Comparison of ENCODE assay signal across 29 cellular contexts in the genomic region with DNA sequence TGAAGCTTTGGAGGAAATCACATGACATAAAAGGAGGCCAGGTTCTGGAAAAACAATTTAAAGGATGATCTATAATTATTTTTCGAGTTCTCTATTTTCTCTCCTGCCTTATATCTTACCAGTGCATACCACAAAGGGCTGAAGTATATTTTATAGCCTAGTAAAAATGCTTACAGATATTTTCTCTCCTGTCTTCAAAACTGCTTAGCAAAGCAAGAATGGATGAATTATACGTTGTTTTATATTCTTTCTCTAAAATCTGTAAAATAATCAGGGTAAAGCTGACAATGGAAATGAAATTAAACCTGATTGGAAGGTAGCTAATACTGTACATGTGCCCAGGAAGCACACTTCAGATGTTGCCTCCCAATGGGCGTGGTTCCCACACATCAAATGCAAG.
"Had no signal": no experiment of that assay in that cellular context is flagged by ENCODE, and none has a peak within 500 bp of the region (broad histone marks: within the 10 kb centered on the region; RNA-seq: fewer than 3 reads in every experiment).

No MANE protein-coding gene starts in this region.

- H3K4me3 ChIP-seq: stomach, suprapubic skin, testis, thoracic aorta, thyroid gland, tibial artery, tibial nerve, transverse colon, upper lobe of left lung, upper lobe of right lung, uterus, vagina had no signal

- H3K9me3 Mint-ChIP-seq: stimulated activated effector memory CD8-positive, alpha-beta T cell treated with anti-CD3 and anti-CD28 coated beads, Interleukin-12 subunit alpha, Interleukin-12 subunit beta, amount 100 ng/mL, for 72 hours; stimulated activated memory B cell treated with anti-CD40 and anti-IgM and Interleukin-4, amounts not matched to agents 10 μg/mL and 1 μg/mL and 100 μg/mL, for 72 hours; stimulated activated naive CD8-positive, alpha-beta T cell treated with anti-CD3 and anti-CD28 coated beads, Interleukin-15, Interleukin-2, amounts not matched to agents 100 ng/mL and 50 ng/mL, for 24 hours had no signal

- H3K27ac Mint-ChIP-seq: stimulated activated effector memory CD8-positive, alpha-beta T cell treated with anti-CD3 and anti-CD28 coated beads, Interleukin-12 subunit alpha, Interleukin-12 subunit beta, amount 100 ng/mL, for 72 hours; stimulated activated memory B cell treated with anti-CD40 and anti-IgM and Interleukin-4, amounts not matched to agents 10 μg/mL and 1 μg/mL and 100 μg/mL, for 72 hours; stimulated activated naive B cell treated with anti-CD40 and anti-IgM and Interleukin-4, amounts not matched to agents 10 μg/mL and 1 μg/mL and 100 μg/mL, for 72 hours; stimulated activated naive CD8-positive, alpha-beta T cell treated with anti-CD3 and anti-CD28 coated beads, Interleukin-15, amount 100 ng/mL, for 72 hours; stimulated activated naive CD8-positive, alpha-beta T cell treated with anti-CD3 and anti-CD28 coated beads, Interleukin-15, Interleukin-2, amounts not matched to agents 100 ng/mL and 50 ng/mL, for 24 hours; type B pancreatic cell had no signal

- H3K27me3 ChIP-seq: testis, thyroid gland, tibial artery, tibial nerve, upper lobe of left lung, upper lobe of right lung, uterus, vagina had no signal

- FAIRE-seq: urothelium cell line had no signal

- DNase-seq: stimulated activated CD4-positive, alpha-beta T cell treated with anti-CD3 and anti-CD28 coated beads, Interleukin-2, amount 100 ng/mL, for 48 hours; stimulated activated CD4-positive, alpha-beta T cell treated with anti-CD3 and anti-CD28 coated beads, Interleukin-4, amount 100 ng/mL, for 1 hour; stimulated activated CD4-positive, alpha-beta T cell treated with anti-CD3 and anti-CD28 coated beads, Interleukin-4, amount 100 ng/mL, for 24 hours; stimulated activated CD4-positive, alpha-beta T cell treated with anti-CD3 and anti-CD28 coated beads, Interleukin-4, amount 100 ng/mL, for 4 hours; stimulated activated CD8-positive, alpha-beta memory T cell treated with anti-CD3 and anti-CD28 coated beads, Interleukin-4, amount 100 ng/mL, for 48 hours; stimulated activated naive B cell treated with anti-CD40 and anti-IgM and Interleukin-4, amounts not matched to agents 10 μg/mL and 1 μg/mL and 100 μg/mL, for 72 hours; stimulated activated naive CD4-positive, alpha-beta T cell; stimulated activated naive CD4-positive, alpha-beta T cell treated with Interleukin-2 at 50 U/mL for 16 hours; stimulated activated naive CD8-positive, alpha-beta T cell treated with anti-CD3 and anti-CD28 coated beads, Interleukin-15, amount 100 ng/mL, for 72 hours; stimulated activated naive CD8-positive, alpha-beta T cell treated with anti-CD3 and anti-CD28 coated beads, Interleukin-15, Interleukin-2, amounts not matched to agents 100 U/mL and 50 U/mL, for 24 hours; stomach; substantia nigra; testis; thyroid gland; tibial artery; transverse colon; trophoblast cell; upper lobe of left lung; upper lobe of right lung; uterus had no signal

- ATAC-seq: stimulated activated effector memory CD8-positive, alpha-beta T cell treated with anti-CD3 and anti-CD28 coated beads, Interleukin-12 subunit alpha, Interleukin-12 subunit beta, amount 100 ng/mL, for 72 hours; stimulated activated memory B cell treated with anti-CD40 and anti-IgM and Interleukin-4, amounts not matched to agents 10 μg/mL and 1 μg/mL and 100 μg/mL, for 72 hours; stimulated activated naive B cell treated with anti-CD40 and anti-IgM and Interleukin-4, amounts not matched to agents 10 μg/mL and 1 μg/mL and 100 μg/mL, for 72 hours; stimulated activated naive CD8-positive, alpha-beta T cell treated with anti-CD3 and anti-CD28 coated beads, Interleukin-15, amount 100 ng/mL, for 72 hours; stimulated activated naive CD8-positive, alpha-beta T cell treated with anti-CD3 and anti-CD28 coated beads, Interleukin-15, Interleukin-2, amounts not matched to agents 100 U/mL and 50 U/mL, for 24 hours; upper lobe of right lung had no signal

- H3K4me1 Mint-ChIP-seq: stimulated activated effector memory CD8-positive, alpha-beta T cell treated with anti-CD3 and anti-CD28 coated beads, Interleukin-12 subunit alpha, Interleukin-12 subunit beta, amount 100 ng/mL, for 72 hours; stimulated activated memory B cell treated with anti-CD40 and anti-IgM and Interleukin-4, amounts not matched to agents 10 μg/mL and 1 μg/mL and 100 μg/mL, for 72 hours; stimulated activated naive B cell treated with anti-CD40 and anti-IgM and Interleukin-4, amounts not matched to agents 10 μg/mL and 1 μg/mL and 100 μg/mL, for 72 hours; stimulated activated naive CD8-positive, alpha-beta T cell treated with anti-CD3 and anti-CD28 coated beads, Interleukin-15, amount 100 ng/mL, for 72 hours had no signal

- H3K4me3 Mint-ChIP-seq: stimulated activated effector memory CD8-positive, alpha-beta T cell treated with anti-CD3 and anti-CD28 coated beads, Interleukin-12 subunit alpha, Interleukin-12 subunit beta, amount 100 ng/mL, for 72 hours; stimulated activated memory B cell treated with anti-CD40 and anti-IgM and Interleukin-4, amounts not matched to agents 10 μg/mL and 1 μg/mL and 100 μg/mL, for 72 hours; stimulated activated naive B cell treated with anti-CD40 and anti-IgM and Interleukin-4, amounts not matched to agents 10 μg/mL and 1 μg/mL and 100 μg/mL, for 72 hours; stimulated activated naive CD8-positive, alpha-beta T cell treated with anti-CD3 and anti-CD28 coated beads, Interleukin-15, amount 100 ng/mL, for 72 hours; stimulated activated naive CD8-positive, alpha-beta T cell treated with anti-CD3 and anti-CD28 coated beads, Interleukin-15, Interleukin-2, amounts not matched to agents 100 ng/mL and 50 ng/mL, for 24 hours; type B pancreatic cell had no signal

- H3K36me3 ChIP-seq: stomach, suprapubic skin, thoracic aorta, thyroid gland, tibial artery, tibial nerve, transverse colon, upper lobe of left lung, upper lobe of right lung, uterus, vagina had no signal

- H3K27ac ChIP-seq: stomach, suprapubic skin, testis, thoracic aorta, thyroid gland, tibial artery, tibial nerve, transverse colon, upper lobe of left lung, upper lobe of right lung, uterus, vagina had no signal

- H3K9me3 ChIP-seq: stomach, suprapubic skin, testis, thoracic aorta, thyroid gland, tibial artery, tibial nerve, transverse colon, upper lobe of left lung, upper lobe of right lung, uterus, vagina had no signal

- H3K36me3 Mint-ChIP-seq: stimulated activated effector memory CD8-positive, alpha-beta T cell treated with anti-CD3 and anti-CD28 coated beads, Interleukin-12 subunit alpha, Interleukin-12 subunit beta, amount 100 ng/mL, for 72 hours; stimulated activated memory B cell treated with anti-CD40 and anti-IgM and Interleukin-4, amounts not matched to agents 10 μg/mL and 1 μg/mL and 100 μg/mL, for 72 hours; stimulated activated naive B cell treated with anti-CD40 and anti-IgM and Interleukin-4, amounts not matched to agents 10 μg/mL and 1 μg/mL and 100 μg/mL, for 72 hours; type B pancreatic cell had no signal

- H3K4me1 ChIP-seq: stomach, suprapubic skin, testis, thyroid gland, tibial artery, transverse colon, upper lobe of left lung, upper lobe of right lung, uterus, vagina had no signal
